ENCODE assay signal across 8 cellular contexts in genomic region chr7:101153969-101154692, GRCh38. TPM values are rescaled to one million over a fixed set of nuclear protein-coding genes. Genes with fewer than 3 reads are reported as not detected.
DNase-seq lines count a peak whose midpoint lies in the region; ATAC-seq lines count a peak whose summit lies in the region.

Gene AP1S1, plus strand, starts transcription at chr7:101154476. Its CDS starts 39 bp downstream, at chr7:101154515.

- ATAC-seq in GM21360 (IDR thresholded peaks at IDR 0.05; ENCODE audit: unreplicated experiment) = peak; percentile 71

- POLR2A ChIA-PET in CD4-positive, alpha-beta memory T cell (lab: Charles Lee; ENCODE audit: partially characterized antibody) = interaction anchor here (1.0 kb wide), 1 partner anchor 63 kb away, joined by 3 read pairs; the partner anchor contains the start of gene PLOD3

- peak within 1 kb of the TSS; percentile 62; the same call in 1 of the 2 replicates for H3K9ac ChIP-seq in HUES48 (ENCODE audit: low read depth, low read length)
- peak within 1 kb of the TSS; percentile 76 for H3K9ac ChIP-seq in endocrine pancreas (ENCODE audit: control insufficient read depth, insufficient read depth, low read length)
- peak within 1 kb of the TSS; percentile 88 for H3K9ac ChIP-seq in mesendoderm (ENCODE audit: low read length)

- no peak within 1 kb of the TSS for H3K27ac ChIP-seq in CD4-positive, alpha-beta memory T cell (ENCODE audit: low read depth, low read length)
- peak within 1 kb of the TSS; percentile 78 for H3K27ac ChIP-seq in HUES48 (ENCODE audit: low read depth, low read length)
- H3K27ac ChIP-seq in mesendoderm (ENCODE audit: low read depth, low read length) = peak within 1 kb of the TSS; percentile 30

- H4K5ac ChIP-seq in mesendoderm (ENCODE audit: low read length) = no peak within 1 kb of the TSS

- no CpG with 5 or more reads among the region's 51 CpGs for WGBS in mesendoderm (ENCODE audit: extremely low coverage, insufficient coverage, low lambda C conversion rate)

- H2AK5ac ChIP-seq in mesendoderm (ENCODE audit: low read length) = no peak within 1 kb of the TSS

- CTCF ChIA-PET in CD4-positive, alpha-beta memory T cell (lab: Charles Lee; ENCODE audit: partially characterized antibody) = interaction anchor here (1.0 to 3.0 kb wide), 3 partner anchors 10 to 22 kb away, joined by 3 to 37 read pairs (median 3); no protein-coding TSS in a partner anchor

- intact Hi-C loops in CD4-positive, alpha-beta memory T cell (cut with micrococcal nuclease) = loop anchor here (1.0 kb wide), 1 partner anchor 11 kb away; the partner anchor contains the start of gene VGF

- H3K27me3 Mint-ChIP-seq in CD4-positive, alpha-beta memory T cell = peaks cover 3 to 4% of the 10 kb centered on the region in 2 donors

- peak within 1 kb of the TSS; percentile 99 for H3K18ac ChIP-seq in mesendoderm (ENCODE audit: low read length)

- no peaks in the 10 kb centered on the region for H3K9me3 ChIP-seq in CD4-positive, alpha-beta memory T cell (ENCODE audit: control insufficient read depth in 1 of 2, low read length in 2 of 2)
- H3K9me3 ChIP-seq in HUES48 (ENCODE audit: control insufficient read depth, insufficient read depth, low read length) = no peaks in the 10 kb centered on the region
- H3K9me3 ChIP-seq in endocrine pancreas (ENCODE audit: control insufficient read depth, low read length) = no peaks in the 10 kb centered on the region

- peak within 1 kb of the TSS; percentile 97 for H4K8ac ChIP-seq in mesendoderm (ENCODE audit: low read depth, low read length)

- H3K9me3 Mint-ChIP-seq in CD4-positive, alpha-beta memory T cell = no peaks in the 10 kb centered on the region

- H2BK5ac ChIP-seq in mesendoderm (ENCODE audit: low read length) = no peak within 1 kb of the TSS

- H3K4me2 ChIP-seq in mesendoderm (ENCODE audit: low read length) = peak within 1 kb of the TSS; percentile 11

- peak within 1 kb of the TSS; percentile 90 for H3K4ac ChIP-seq in mesendoderm (ENCODE audit: low read depth, low read length)

- peaks cover 11% of the 10 kb centered on the region in 2 donors for H3K36me3 Mint-ChIP-seq in CD4-positive, alpha-beta memory T cell

- peak within 1 kb of the TSS; percentile 31 to 58 for H3K4me3 ChIP-seq in CD4-positive, alpha-beta memory T cell (ENCODE audit: low read length in 2 of 2)
- H3K4me3 ChIP-seq in HUES48 (ENCODE audit: low read depth, low read length) (peak within 1 kb of the TSS; percentile 82), endocrine pancreas (ENCODE audit: control insufficient read depth, insufficient read depth, low read length) (no peak within 1 kb of the TSS), mesendoderm (ENCODE audit: low read length) (peak within 1 kb of the TSS; percentile 72)

- peaks cover 6 to 15% (median 12%) of the 10 kb centered on the region in 4 donors for H3K4me1 Mint-ChIP-seq in CD4-positive, alpha-beta memory T cell

- H3K79me1 ChIP-seq in mesendoderm (ENCODE audit: low read length) = no peaks in the 10 kb centered on the region

- peak within 1 kb of the TSS; percentile 89 for H3K23ac ChIP-seq in mesendoderm (ENCODE audit: low read length)

- H3K36me3 ChIP-seq in CD4-positive, alpha-beta memory T cell (ENCODE audit: insufficient read depth, low read length) = peaks cover 2% of the 10 kb centered on the region
- H3K36me3 ChIP-seq in HUES48 (ENCODE audit: control insufficient read depth, insufficient read depth, low read length) (peaks cover 8% of the 10 kb centered on the region; the same call in 1 of the 2 replicates), endocrine pancreas (ENCODE audit: control insufficient read depth, insufficient read depth, low read length) (no peaks in the 10 kb centered on the region), mesendoderm (ENCODE audit: control insufficient read depth, insufficient read depth, low read length) (no peaks in the 10 kb centered on the region)

- peak within 1 kb of the TSS; percentile 81 to 92 (median 86) for H3K4me3 Mint-ChIP-seq in CD4-positive, alpha-beta memory T cell

- H3K27me3 ChIP-seq in CD4-positive, alpha-beta memory T cell (ENCODE audit: insufficient read depth, low read length) = no peaks in the 10 kb centered on the region
- H3K27me3 ChIP-seq in HUES48 (ENCODE audit: control insufficient read depth, insufficient read depth, low read length) (peaks cover 9% of the 10 kb centered on the region; the same call in 1 of the 2 replicates), endocrine pancreas (ENCODE audit: control insufficient read depth, insufficient read depth, low read length) (no peaks in the 10 kb centered on the region), mesendoderm (ENCODE audit: insufficient read depth, low read length, poor library complexity) (no peaks in the 10 kb centered on the region)

- H2BK15ac ChIP-seq in mesendoderm (replicated peaks; ENCODE audit: low read depth) = no peak within 1 kb of the TSS

- H2BK120ac ChIP-seq in mesendoderm (ENCODE audit: low read depth, low read length) = peak within 1 kb of the TSS; percentile 18

- H3K79me2 ChIP-seq in mesendoderm (ENCODE audit: control insufficient read depth, insufficient read depth, low read length) = no peaks in the 10 kb centered on the region

- H3K4me1 ChIP-seq in CD4-positive, alpha-beta memory T cell (ENCODE audit: insufficient read depth, low read length) = peaks cover 13% of the 10 kb centered on the region
- peaks cover 16% of the 10 kb centered on the region for H3K4me1 ChIP-seq in HUES48 (ENCODE audit: control insufficient read depth, insufficient read depth, low read length)
- H3K4me1 ChIP-seq in endocrine pancreas (ENCODE audit: control insufficient read depth, insufficient read depth, low read length) = no peaks in the 10 kb centered on the region
- peaks cover 3% of the 10 kb centered on the region for H3K4me1 ChIP-seq in mesendoderm (ENCODE audit: control insufficient read depth, low read depth, low read length)

- H3K27ac Mint-ChIP-seq in CD4-positive, alpha-beta memory T cell = peak within 1 kb of the TSS; percentile 73 to 97 (median 87)

- H3K56ac ChIP-seq in mesendoderm (ENCODE audit: low read length) = peak within 1 kb of the TSS; percentile 94

- DNase-seq in CD4-positive, alpha-beta memory T cell = peak; percentile 90 to 93 (median 91)
- peak; percentile 91 for DNase-seq in NOMO-1 treated with dmso at 0.1 percent for 144 hours (lab: John Stamatoyannopoulos, UW; ENCODE audit: unreplicated experiment)
- DNase-seq in activated CD8-positive, alpha-beta memory T cell treated with anti-CD3 and anti-CD28 coated beads, Interleukin-2, amount 50 U/mL, for 1 hour (ENCODE audit: extremely low read depth) = peak; percentile 91
- DNase-seq in mesendoderm = peak; percentile 100
- DNase-seq in stimulated activated CD8-positive, alpha-beta memory T cell treated with anti-CD3 and anti-CD28 coated beads, Interleukin-12 subunit alpha, Interleukin-12 subunit beta, amount 100 ng/mL, for 4 hours (ENCODE audit: low read depth) = peak; percentile 84

RNA-seq across cellular contexts. Expression of gene AP1S1, which starts in this region (rescaled TPM):
- 10 to 100 TPM in 1 of 2 experiments, 1 to 10 TPM in 1; 8.8 to 10.8 TPM for total RNA-seq in CD4-positive, alpha-beta memory T cell
- 1 to 10 TPM; 4.2 to 8.2 TPM for polyA plus RNA-seq in CD4-positive, alpha-beta memory T cell
- polyA plus RNA-seq in mesendoderm (2013, experiment 1 of 2) = 14.7 TPM
- 15.1 TPM for polyA plus RNA-seq in mesendoderm (2013, experiment 2 of 2)
